Comparison of ENCODE assay signal across 8 cellular contexts in the genomic region with DNA sequence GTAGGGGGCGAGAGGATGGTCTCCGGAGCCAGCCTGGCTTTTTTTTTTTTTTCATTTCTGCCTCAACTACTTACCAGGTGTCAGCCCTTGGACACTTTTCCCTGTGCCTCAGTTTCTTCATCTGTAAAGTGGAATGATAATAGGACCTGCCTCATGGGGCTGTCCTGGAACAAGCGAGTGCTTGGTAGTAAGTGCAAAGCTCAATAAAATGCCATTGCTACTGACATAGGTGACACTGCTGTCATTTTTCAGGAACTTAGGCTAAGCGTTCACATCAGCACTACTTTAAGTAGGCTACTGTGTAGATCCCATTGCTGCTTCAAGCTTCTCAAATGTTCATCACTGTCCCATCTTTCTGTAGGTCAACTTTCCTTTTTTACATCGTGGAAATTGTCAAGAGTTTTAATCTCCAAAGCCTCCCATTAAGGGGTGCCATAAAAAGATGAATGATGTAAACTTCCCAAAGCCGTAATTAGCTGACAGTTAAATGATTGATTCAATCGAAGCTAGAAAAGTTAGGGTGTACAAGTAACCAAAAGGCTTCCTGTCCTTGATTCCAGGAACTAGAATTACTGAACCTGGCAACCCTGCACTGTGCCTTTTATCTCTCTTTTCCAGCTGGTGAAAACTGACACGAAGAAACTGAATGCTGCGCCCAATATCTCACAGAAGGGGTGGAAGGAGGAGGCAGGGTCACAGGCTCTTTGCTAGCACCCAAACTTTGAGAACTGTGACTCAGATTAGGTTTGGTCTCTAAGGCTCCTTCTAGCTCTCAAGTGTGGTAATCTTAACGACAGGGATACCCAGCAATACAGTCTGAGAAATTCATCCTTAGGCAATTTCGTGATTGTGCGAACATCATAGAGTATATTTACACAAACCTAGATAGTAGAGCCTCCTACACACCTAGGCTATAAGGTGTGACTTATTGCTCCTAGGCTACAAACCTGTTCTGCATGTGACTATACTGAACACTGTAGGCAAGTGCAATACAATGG. TPM values are rescaled to one million over a fixed set of nuclear protein-coding genes. Genes with fewer than 3 reads are reported as not detected.
A peak's percentile ranks its signal among the peaks of the same experiment; 100 is the strongest.
DNase-seq lines count a peak whose midpoint lies in the region; ATAC-seq, FAIRE-seq and TF ChIP-seq lines count a peak whose summit lies in the region.

No MANE protein-coding gene starts in this region.

- FAIRE-seq in A549 (lab: Jason Lieb, UNC), result no peak

- peak overlapping the region; percentile 79 for H3K4me2 ChIP-seq in A549

- TF ChIP-seq POLR2A in A549 (IDR thresholded peaks at IDR 0.05; ENCODE audit: low read length) (no peak), esophagus muscularis mucosa (IDR thresholded peaks at IDR 0.05; ENCODE audit: low read depth) (no peak)

- H3K4me1 Mint-ChIP-seq in T-helper 1 cell treated with Interleukin-12 subunit alpha and Interleukin-12 subunit beta and Interleukin-4 antibody, amounts not matched to agents 30 μg/mL and 1 μg/mL, for 36 hours (ENCODE audit: low read depth), result peaks cover 22% of the 10 kb centered on the region

- peaks cover 10% of the 10 kb centered on the region for H3K9me3 Mint-ChIP-seq in T-helper 1 cell treated with Interleukin-12 subunit alpha and Interleukin-12 subunit beta and Interleukin-4 antibody, amounts not matched to agents 30 μg/mL and 1 μg/mL, for 36 hours

- POLR2A ChIA-PET in A549 (lab: Yijun Ruan, JAX), result interaction anchor here (0.7 kb wide), 1 partner anchor 514 kb away, joined by 3 read pairs; no protein-coding TSS in a partner anchor

- peak overlapping the region; percentile 86 to 98 for H3K27ac ChIP-seq in A549
- peak overlapping the region; percentile 78 to 95 (median 88) for H3K27ac ChIP-seq in esophagus muscularis mucosa (replicated peaks in 1 of 4)
- peak overlapping the region; percentile 71 for H3K27ac ChIP-seq in neutrophil

- H3K4me3 ChIP-seq in A549, result peak overlapping the region; percentile 75
- peak overlapping the region; percentile 68 to 96 (median 92) for H3K4me3 ChIP-seq in esophagus muscularis mucosa
- H3K4me3 ChIP-seq in neutrophil (ENCODE audit: low read depth in 1 of 2, low read length in 1 of 2), result peak overlapping the region; percentile 70 to 74

- TF ChIP-seq RAD21 in A549 (conservative IDR thresholded peaks at IDR 0.05 in 1 of 2, IDR thresholded peaks at IDR 0.05 in 1 of 2), result no peak

- peak overlapping the region; percentile 88 for H3K4me3 Mint-ChIP-seq in T-helper 1 cell treated with Interleukin-12 subunit alpha and Interleukin-12 subunit beta and Interleukin-4 antibody, amounts not matched to agents 30 μg/mL and 1 μg/mL, for 36 hours

- 52% methylated on average over 12 of the region's 12 CpGs for WGBS in A549 (ENCODE audit: missing lambda C conversion rate)
- 24% methylated on average over 12 of the region's 12 CpGs for WGBS in esophagus muscularis mucosa

- H3K36me3 ChIP-seq in esophagus muscularis mucosa, result no peaks in the 10 kb centered on the region
- H3K36me3 ChIP-seq in neutrophil, result no peaks in the 10 kb centered on the region

- H3K27me3 Mint-ChIP-seq in T-helper 1 cell treated with Interleukin-12 subunit alpha and Interleukin-12 subunit beta and Interleukin-4 antibody, amounts not matched to agents 30 μg/mL and 1 μg/mL, for 36 hours (ENCODE audit: low read depth), result peaks cover 64% of the 10 kb centered on the region

- no peak for DNase-seq in A549 (ENCODE audit: low read depth in 1 of 2, low spot score in 1 of 2)
- no peak for DNase-seq in esophagus muscularis mucosa (ENCODE audit: extremely low spot score)
- no peak for DNase-seq in GM03348 (ENCODE audit: low spot score)

- H3K27ac Mint-ChIP-seq in T-helper 1 cell treated with Interleukin-12 subunit alpha and Interleukin-12 subunit beta and Interleukin-4 antibody, amounts not matched to agents 30 μg/mL and 1 μg/mL, for 36 hours, result peak overlapping the region; percentile 72

- TF ChIP-seq EP300 in A549 (IDR thresholded peaks at IDR 0.05) (no peak), esophagus muscularis mucosa (IDR thresholded peaks at IDR 0.05) (no peak)

- H3K4me1 ChIP-seq in A549 (peaks cover 11% of the 10 kb centered on the region), esophagus muscularis mucosa (peaks cover 9 to 32% (median 28%) of the 10 kb centered on the region in 4 donors), neutrophil (ENCODE audit: control insufficient read depth in 1 of 2, insufficient read depth in 1 of 2, low read depth in 1 of 2, low read length in 1 of 2) (peaks cover 14 to 16% of the 10 kb centered on the region in 2 experiments)

- H3K9me3 ChIP-seq in A549 (no peaks in the 10 kb centered on the region), esophagus muscularis mucosa (no peaks in the 10 kb centered on the region), neutrophil (no peaks in the 10 kb centered on the region)

- peak; percentile 3 to 6; a peak in 4 of 6 replicates for ATAC-seq in A549
- peak; percentile 4 for ATAC-seq in GM21526 (IDR thresholded peaks at IDR 0.05; ENCODE audit: low FRiP score, unreplicated experiment)
- no peak for ATAC-seq in HG03439 (IDR thresholded peaks at IDR 0.05; ENCODE audit: unreplicated experiment)
- no peak for ATAC-seq in GM19395 (IDR thresholded peaks at IDR 0.05; ENCODE audit: unreplicated experiment)

- TF ChIP-seq CTCF in A549 (IDR thresholded peaks at IDR 0.05), result no peak
- no peak for TF ChIP-seq CTCF in esophagus muscularis mucosa (IDR thresholded peaks at IDR 0.05)
- no peak for TF ChIP-seq CTCF in neutrophil (IDR thresholded peaks at IDR 0.05)

- CTCF ChIA-PET in A549 (lab: Yijun Ruan, JAX), result interaction anchor here (0.7 to 1.0 kb wide), 2 partner anchors 17 to 146 kb away, joined by 4 read pairs; no protein-coding TSS in a partner anchor

- H3K27me3 ChIP-seq in esophagus muscularis mucosa, result no peaks in the 10 kb centered on the region
- H3K27me3 ChIP-seq in neutrophil, result peaks cover 13% of the 10 kb centered on the region

- intact Hi-C loops in esophagus muscularis mucosa (cut with DNase I), result loop anchor here (10.0 kb wide), 2 partner anchors 88 to 142 kb away; no protein-coding TSS in a partner anchor

- peaks cover 2% of the 10 kb centered on the region for H3K36me3 Mint-ChIP-seq in T-helper 1 cell treated with Interleukin-12 subunit alpha and Interleukin-12 subunit beta and Interleukin-4 antibody, amounts not matched to agents 30 μg/mL and 1 μg/mL, for 36 hours (ENCODE audit: low read depth)

TF ChIP-seq in A549, 52 proteins besides CTCF, POLR2A, EP300 and RAD21:
- TF ChIP-seq ZC3H11A (IDR thresholded peaks at IDR 0.05) (no peak), CHD4 (IDR thresholded peaks at IDR 0.05; ENCODE audit: borderline replicate concordance) (0 out of 2 replicates have a peak, but pooled peaks have one; percentile 53), ZNF302 (CRISPR knock-in tag; IDR thresholded peaks at IDR 0.05) (no peak), KDM1A (IDR thresholded peaks at IDR 0.05; ENCODE audit: low read depth) (0 out of 2 replicates have a peak, but pooled peaks have one; percentile 39)

RNA-seq across cellular contexts. Expression of a gene that starts 0.9 kb away (rescaled TPM):
- 16.8 and 18.2 TPM in 2 replicates for polyA plus RNA-seq in A549 (2011; rRNA removed)
- 7.1 and 8.7 TPM in 2 replicates for polyA plus RNA-seq in A549 (2012; cell fraction: cytosol; rRNA removed)
- polyA plus RNA-seq in A549 (2012; cell fraction: nucleus; rRNA removed), result 5.2 and 6.9 TPM in 2 replicates
- polyA plus RNA-seq in A549 (2017; fragmentation: RNase III; extraction: RNeasy Plus Mini Kit Qiagen cat#74134 plus additional on column Dnase treatment), result 10.4 to 11.7 TPM (median 10.6 TPM) in 3 replicates
- 14.3 and 14.4 TPM in 2 replicates for polyA minus RNA-seq in A549 (2011; rRNA and poly(A)+ RNA removed)
- total RNA-seq in esophagus muscularis mucosa, result 10 to 100 TPM; 10.4 to 14.9 (median 13.2) TPM

Comparison
In these comparisons a context has a peak if more than half of its experiments do, and no peak if none do; other contexts are left out.
1. ATAC-seq: peak in A549 (2 of 2) and GM21526 (single experiment); none in HG03439 (single experiment) and GM19395 (single experiment).
2. Peak in every context shown above with its lines, with median percentiles within 50 percentile points of each other: H3K27ac ChIP-seq and H3K4me3 ChIP-seq.